In genomic region chr11:110347660-110348059, GRCh38 we compare ENCODE assay signal across 15 cellular contexts.
"Had no signal": no experiment of that assay in that cellular context is flagged by ENCODE, and none has a peak within 500 bp of the region (broad histone marks: within the 10 kb centered on the region; RNA-seq: fewer than 3 reads in every experiment).

No MANE protein-coding gene starts in this region.

- H3K4me1 ChIP-seq: upper lobe of right lung had no signal

- H3K27ac Mint-ChIP-seq: T-cell, WTC11 had no signal

- DNase-seq: activated CD4-positive, alpha-beta T cell treated with anti-CD3 and anti-CD28 coated beads for 48 hours; activated naive CD4-positive, alpha-beta T cell treated with anti-CD3 and anti-CD28 coated beads, Interleukin-2, amount 10 ng/mL, durations not matched to agents 7 days and 5 days; effector CD4-positive, alpha-beta T cell; heart right ventricle; kidney glomerular epithelial cell; left ventricle myocardium inferior; midbrain; retina; SHP77 treated with DMSO at 0.1 percent for 48 hours; SK-N-SH; T-cell; upper lobe of right lung had no signal

- H3K36me3 ChIP-seq: heart right ventricle, left ventricle myocardium inferior, thoracic aorta, upper lobe of right lung had no signal

- H3K27ac ChIP-seq: heart right ventricle, left ventricle myocardium inferior, thoracic aorta, upper lobe of right lung had no signal

- H3K27me3 ChIP-seq: heart right ventricle, upper lobe of right lung had no signal

- H3K4me3 ChIP-seq: heart right ventricle, left ventricle myocardium inferior, thoracic aorta, upper lobe of right lung had no signal

- H3K27me3 Mint-ChIP-seq: activated naive CD4-positive, alpha-beta T cell treated with anti-CD3 and anti-CD28 coated beads, Interleukin-2, amount 10 ng/mL, durations not matched to agents 7 days and 5 days; T-cell had no signal

- H3K9ac ChIP-seq: SK-N-SH had no signal

- ATAC-seq: heart right ventricle, T-cell, upper lobe of right lung, WTC11 had no signal

- H3K9me3 ChIP-seq: heart right ventricle, left ventricle myocardium inferior, SK-N-SH, thoracic aorta, upper lobe of right lung had no signal

- H3K9me3 Mint-ChIP-seq: activated naive CD4-positive, alpha-beta T cell treated with anti-CD3 and anti-CD28 coated beads, Interleukin-2, amount 10 ng/mL, durations not matched to agents 7 days and 5 days had no signal

- H3K4me2 ChIP-seq: SK-N-SH had no signal

- H3K4me3 Mint-ChIP-seq: activated naive CD4-positive, alpha-beta T cell treated with anti-CD3 and anti-CD28 coated beads, Interleukin-2, amount 10 ng/mL, durations not matched to agents 7 days and 5 days; neural crest cell; WTC11 had no signal

- H3K36me3 Mint-ChIP-seq: T-cell, WTC11 had no signal
